ENCODE assay signal across 23 cellular contexts in genomic region chr4:119020158-119020557, GRCh38.
DNase-seq lines count a peak whose midpoint lies in the region; FAIRE-seq and TF ChIP-seq lines count a peak whose summit lies in the region.
"Had no signal": no experiment of that assay in that cellular context is flagged by ENCODE, and none has a peak within 500 bp of the region (broad histone marks: within the 10 kb centered on the region; RNA-seq: fewer than 3 reads in every experiment).

No MANE protein-coding gene starts in this region.

- H3K27ac Mint-ChIP-seq in nephron progenitor cell, result no peak overlapping the region
- H3K27ac Mint-ChIP-seq: naive B cell; stimulated activated naive CD8-positive, alpha-beta T cell treated with anti-CD3 and anti-CD28 coated beads, Interleukin-15, amount 100 ng/mL, for 72 hours; T-cell had no signal

- H3K23me2 ChIP-seq in H1 (ENCODE audit: low read depth, low read length), result no peaks in the 10 kb centered on the region

- no peak overlapping the region for H2BK20ac ChIP-seq in H1 (ENCODE audit: low read length)

- no peaks in the 10 kb centered on the region for H3K36me3 Mint-ChIP-seq in nephron progenitor cell (ENCODE audit: low read depth)
- H3K36me3 Mint-ChIP-seq: naive B cell, T-cell had no signal

- no peak overlapping the region for H4K5ac ChIP-seq in H1 (ENCODE audit: insufficient read length, low read depth, low read length)

- TF ChIP-seq POLR2A in H1 (IDR thresholded peaks at IDR 0.05; ENCODE audit: control extremely low read depth in 1 of 2, low read depth in 2 of 2, low read length in 2 of 2), result no peak

- H3K27me3 ChIP-seq in GM23248 (replicated peaks; ENCODE audit: insufficient read depth), result no peaks in the 10 kb centered on the region
- H3K27me3 ChIP-seq in H1 (replicated peaks in 1 of 4; ENCODE audit: control insufficient read depth in 3 of 4, extremely low read depth in 1 of 4, insufficient read depth in 3 of 4, low read length in 3 of 4), result no peaks in the 10 kb centered on the region
- H3K27me3 ChIP-seq in left ventricle myocardium inferior (ENCODE audit: low read depth), result no peaks in the 10 kb centered on the region
- no peaks in the 10 kb centered on the region for H3K27me3 ChIP-seq in skeletal muscle tissue (ENCODE audit: control insufficient read depth in 3 of 3, insufficient read depth in 3 of 3, low read length in 3 of 3)

- H3K36me3 ChIP-seq in GM23248 (ENCODE audit: low read depth), result no peaks in the 10 kb centered on the region
- no peaks in the 10 kb centered on the region for H3K36me3 ChIP-seq in H1 (ENCODE audit: control insufficient read depth in 2 of 4, insufficient read depth in 4 of 4, low read length in 3 of 4)
- peaks cover 12% of the 10 kb centered on the region for H3K36me3 ChIP-seq in left ventricle myocardium inferior
- H3K36me3 ChIP-seq in skeletal muscle tissue (ENCODE audit: control insufficient read depth in 3 of 3, insufficient read depth in 3 of 3, low read length in 3 of 3), result no peaks in the 10 kb centered on the region
- H3K36me3 ChIP-seq: pancreas had no signal

- no peak overlapping the region for H2BK15ac ChIP-seq in H1 (ENCODE audit: low read length)

- FAIRE-seq in H1 (lab: Jason Lieb, UNC), result peak; percentile 13
- FAIRE-seq: bronchial epithelial cell, GM12891 had no signal

- TF ChIP-seq RAD21 in H1 (IDR thresholded peaks at IDR 0.05 in 1 of 2, conservative IDR thresholded peaks at IDR 0.05 in 1 of 2; ENCODE audit: low read depth in 2 of 2, low read length in 2 of 2), result no peak

- H4K20me1 ChIP-seq in GM23248 (ENCODE audit: insufficient read depth) (no peaks in the 10 kb centered on the region), H1 (replicated peaks in 1 of 2; ENCODE audit: control insufficient read depth in 1 of 2, insufficient read depth in 2 of 2, low read length in 2 of 2) (no peaks in the 10 kb centered on the region)

- H4K8ac ChIP-seq in H1 (ENCODE audit: extremely low read depth, insufficient read depth, low read length), result no peak overlapping the region

- in situ Hi-C loops in GM23248 (cut with MboI), result no loop called here

- H3K23ac ChIP-seq in H1 (ENCODE audit: insufficient read length), result no peak overlapping the region

- no peak overlapping the region for H3K4me3 Mint-ChIP-seq in nephron progenitor cell
- H3K4me3 Mint-ChIP-seq: naive B cell; stimulated activated naive CD8-positive, alpha-beta T cell treated with anti-CD3 and anti-CD28 coated beads, Interleukin-15, amount 100 ng/mL, for 72 hours; T-cell had no signal

- no peak for TF ChIP-seq EP300 in H1 (IDR thresholded peaks at IDR 0.05; ENCODE audit: borderline replicate concordance in 1 of 2, low read depth in 2 of 2, low read length in 2 of 2)

- H2BK5ac ChIP-seq in H1 (ENCODE audit: low read depth, low read length), result no peak overlapping the region

- H3K4me1 Mint-ChIP-seq in nephron progenitor cell, result no peaks in the 10 kb centered on the region
- H3K4me1 Mint-ChIP-seq: naive B cell; stimulated activated naive CD8-positive, alpha-beta T cell treated with anti-CD3 and anti-CD28 coated beads, Interleukin-15, amount 100 ng/mL, for 72 hours; T-cell had no signal

- no peak overlapping the region for H3K14ac ChIP-seq in H1 (ENCODE audit: insufficient read length)

- H3K4me3 ChIP-seq in GM23248, result no peak overlapping the region
- no peak overlapping the region for H3K4me3 ChIP-seq in H1 (ENCODE audit: extremely low read depth in 1 of 4, insufficient read depth in 2 of 4, low read depth in 3 of 4, low read length in 4 of 4)
- H3K4me3 ChIP-seq in left ventricle myocardium inferior, result no peak overlapping the region
- H3K4me3 ChIP-seq in skeletal muscle tissue (ENCODE audit: low read length in 3 of 3), result no peak overlapping the region
- H3K4me3 ChIP-seq: pancreas, smooth muscle cell had no signal

- H3K27ac ChIP-seq in GM23248 (no peak overlapping the region), H1 (ENCODE audit: low read depth, low read length) (no peak overlapping the region), left ventricle myocardium inferior (replicated peaks) (peak overlapping the region; percentile 71), skeletal muscle tissue (ENCODE audit: low read depth, low read length) (peak overlapping the region; percentile 5)
- H3K27ac ChIP-seq: KMS-11, pancreas, RWPE1 had no signal

- H3K4me1 ChIP-seq in GM23248 (ENCODE audit: insufficient read depth), result peaks cover 34% of the 10 kb centered on the region
- H3K4me1 ChIP-seq in H1 (replicated peaks in 1 of 4; ENCODE audit: control insufficient read depth in 3 of 4, insufficient read depth in 4 of 4, low read length in 3 of 4), result peaks cover 0 to 5% (median 3%) of the 10 kb centered on the region in 4 experiments; a peak in 3 of 7 replicates
- peaks cover 79% of the 10 kb centered on the region for H3K4me1 ChIP-seq in left ventricle myocardium inferior
- H3K4me1 ChIP-seq in skeletal muscle tissue (ENCODE audit: control insufficient read depth in 3 of 3, insufficient read depth in 3 of 3, low read length in 3 of 3), result peaks cover 2 to 8% (median 4%) of the 10 kb centered on the region in 3 donors

- H3K4ac ChIP-seq in H1 (replicated peaks; ENCODE audit: insufficient read length, low read depth, low read length), result no peak overlapping the region

- POLR2A ChIA-PET in H1 (lab: Charles Lee; ENCODE audit: partially characterized antibody), result no interaction called here

- no peak overlapping the region for H3K4me2 ChIP-seq in GM23248 (ENCODE audit: unreplicated experiment)
- H3K4me2 ChIP-seq in H1 (ENCODE audit: insufficient read depth in 1 of 2, low read depth in 2 of 2, low read length in 2 of 2), result no peak overlapping the region
- H3K4me2 ChIP-seq: KMS-11, smooth muscle cell had no signal

- H3K79me2 ChIP-seq in GM23248 (ENCODE audit: insufficient read depth), result no peaks in the 10 kb centered on the region
- H3K79me2 ChIP-seq in H1 (ENCODE audit: control insufficient read depth in 1 of 2, insufficient read depth in 2 of 2, low read length in 2 of 2), result no peaks in the 10 kb centered on the region

- H3K9ac ChIP-seq in GM23248 (no peak overlapping the region), H1 (replicated peaks in 1 of 4; ENCODE audit: extremely low read depth in 1 of 4, low read depth in 3 of 4, low read length in 3 of 4) (no peak overlapping the region), skeletal muscle tissue (ENCODE audit: low read depth in 1 of 3, low read length in 3 of 3) (no peak overlapping the region)
- H3K9ac ChIP-seq: KMS-11 had no signal

- no peak overlapping the region for H4K91ac ChIP-seq in H1 (replicated peaks; ENCODE audit: insufficient read length, low read length)

- no peaks in the 10 kb centered on the region for H3K9me2 ChIP-seq in GM23248 (ENCODE audit: insufficient read depth)

- no peak overlapping the region for H2AFZ ChIP-seq in GM23248
- no peak overlapping the region for H2AFZ ChIP-seq in H1 (ENCODE audit: low read length)

- intact Hi-C loops in left ventricle myocardium inferior (cut with micrococcal nuclease), result no loop called here

- H3K9me3 ChIP-seq in GM23248 (ENCODE audit: low read depth) (no peaks in the 10 kb centered on the region), H1 (ENCODE audit: insufficient read depth in 2 of 2, low read depth in 1 of 2, low read length in 1 of 2) (no peaks in the 10 kb centered on the region), left ventricle myocardium inferior (replicated peaks) (peaks cover 2% of the 10 kb centered on the region), skeletal muscle tissue (ENCODE audit: control insufficient read depth in 3 of 3, low read length in 3 of 3) (no peaks in the 10 kb centered on the region)
- H3K9me3 ChIP-seq: pancreas had no signal

- H2BK12ac ChIP-seq in H1 (ENCODE audit: low read depth, low read length), result no peak overlapping the region

- DNase-seq in GM23248 (peak; percentile 15), H1 (ENCODE audit: low read depth in 1 of 2, low spot score in 2 of 2) (no peak), left ventricle myocardium inferior (no peak), HT-29 (ENCODE audit: low spot score) (no peak), 8988T (no peak), nephron progenitor cell (no peak), NCI-H446 treated with DMSO at 0.1 percent for 48 hours (lab: John Stamatoyannopoulos, UW) (no peak)
- DNase-seq: activated CD4-positive, alpha-beta T cell treated with anti-CD3 and anti-CD28 coated beads for 48 hours; activated CD8-positive, alpha-beta memory T cell treated with anti-CD3 and anti-CD28 coated beads, Interleukin-2, amount 50 U/mL, for 4 hours; activated effector memory CD4-positive, alpha-beta T cell treated with anti-CD3 and anti-CD28 coated beads, Interleukin-2, amount 50 U/mL, for 16 hours; GDM1; naive B cell; NCI-H187 treated with DMSO at 0.1 percent for 48 hours; pancreas; stimulated activated CD4-positive, alpha-beta T cell treated with anti-CD3 and anti-CD28 coated beads, Interleukin-4, amount 100 ng/mL, for 1 hour; stimulated activated naive CD8-positive, alpha-beta T cell treated with anti-CD3 and anti-CD28 coated beads, Interleukin-15, amount 100 ng/mL, for 72 hours; T-cell had no signal

- no peak overlapping the region for H2AK5ac ChIP-seq in H1 (ENCODE audit: low read depth, low read length)

- H3K79me1 ChIP-seq in H1 (ENCODE audit: low read depth, low read length), result no peaks in the 10 kb centered on the region

- CTCF ChIA-PET in H1 (lab: Charles Lee; ENCODE audit: partially characterized antibody), result interaction anchor here (3.9 kb wide), 1 partner anchor 20 kb away, joined by 20 read pairs; no protein-coding TSS in a partner anchor

- H3K27me3 Mint-ChIP-seq in nephron progenitor cell (ENCODE audit: low read depth, poor library complexity), result peaks cover 10% of the 10 kb centered on the region

- 87 to 100% methylated on average over 1 of the region's 1 CpG for WGBS in GM23248 (ENCODE audit: low coverage in 1 of 2, low lambda C conversion rate in 2 of 2, missing lambda C conversion rate in 2 of 2), 2 experiments
- 75% methylated on average over 1 of the region's 1 CpG; no CpG with 5 or more reads in 1 of the 2 experiments for WGBS in H1 (ENCODE audit: extremely low coverage in 1 of 2, insufficient coverage in 1 of 2, insufficient read length in 1 of 2, insufficient replicate concordance in 2 of 2, low coverage in 1 of 2, low lambda C conversion rate in 2 of 2, missing lambda C conversion rate in 1 of 2), 2 experiments

- peaks cover 29% of the 10 kb centered on the region for H3F3A ChIP-seq in GM23248 (ENCODE audit: insufficient read depth)

- no peaks in the 10 kb centered on the region for H3K9me3 Mint-ChIP-seq in nephron progenitor cell
- H3K9me3 Mint-ChIP-seq: stimulated activated naive CD8-positive, alpha-beta T cell treated with anti-CD3 and anti-CD28 coated beads, Interleukin-15, amount 100 ng/mL, for 72 hours had no signal

- H3K18ac ChIP-seq in H1 (ENCODE audit: extremely low read depth, low read length), result no peak overlapping the region

- TF ChIP-seq CTCF in H1 (IDR thresholded peaks at IDR 0.05; ENCODE audit: control extremely low read depth in 1 of 3, insufficient read depth in 1 of 3, low read depth in 1 of 3, low read length in 3 of 3), result no peak
- no peak for TF ChIP-seq CTCF in left ventricle myocardium inferior (IDR thresholded peaks at IDR 0.05; ENCODE audit: borderline replicate concordance)
- no peak for TF ChIP-seq CTCF in nephron progenitor cell (IDR thresholded peaks at IDR 0.05)

- no peak overlapping the region for H2BK120ac ChIP-seq in H1 (replicated peaks; ENCODE audit: low read depth, low read length)

- H3K56ac ChIP-seq in H1 (replicated peaks; ENCODE audit: insufficient read length, low read depth, low read length), result no peak overlapping the region

Comparison
In these comparisons a context has a peak if more than half of its experiments do, and no peak if none do; other contexts are left out.
1. H3K27ac ChIP-seq: peak in left ventricle myocardium inferior (single experiment) and skeletal muscle tissue (single experiment); none in GM23248 (single experiment) and H1 (single experiment).